8 cellular contexts compared by ENCODE assay signal in genomic region chr6:53322188-53323029, GRCh38. TPM values are rescaled to one million over a fixed set of nuclear protein-coding genes. Genes with fewer than 3 reads are reported as not detected.
A peak's percentile ranks its signal among the peaks of the same experiment; 100 is the strongest.
DNase-seq lines count a peak whose midpoint lies in the region; ATAC-seq and TF ChIP-seq lines count a peak whose summit lies in the region.
"Had no signal": no experiment of that assay in that cellular context is flagged by ENCODE, and none has a peak within 500 bp of the region (broad histone marks: within the 10 kb centered on the region; RNA-seq: fewer than 3 reads in every experiment).

No MANE protein-coding gene starts in this region.

- peaks cover 78% of the 10 kb centered on the region for H4K20me1 ChIP-seq in GM23338 (replicated peaks; ENCODE audit: insufficient read depth)

- H3K27ac Mint-ChIP-seq in GM23338, result peak overlapping the region; percentile 76
- peak overlapping the region; percentile 19 to 47 for H3K27ac Mint-ChIP-seq in effector memory CD8-positive, alpha-beta T cell
- no peak overlapping the region for H3K27ac Mint-ChIP-seq in Caco-2 (ENCODE audit: unreplicated experiment)

- no peak overlapping the region for H2AFZ ChIP-seq in GM23338

- peaks cover 35% of the 10 kb centered on the region for H3K4me1 Mint-ChIP-seq in GM23338
- H3K4me1 Mint-ChIP-seq in effector memory CD8-positive, alpha-beta T cell (ENCODE audit: low read depth in 2 of 2), result peaks cover 45 to 66% of the 10 kb centered on the region in 2 donors
- H3K4me1 Mint-ChIP-seq in Caco-2 (ENCODE audit: low read depth, unreplicated experiment), result peaks cover 20% of the 10 kb centered on the region

- no peak overlapping the region; the same call in 1 of the 2 replicates for H3K4me2 ChIP-seq in GM23338

- H3K4me3 ChIP-seq in GM23338 (no peak overlapping the region), prostate gland (no peak overlapping the region), Caco-2 (ENCODE audit: low read depth, low read length) (no peak overlapping the region)
- H3K4me3 ChIP-seq: body of pancreas had no signal

- H3K27ac ChIP-seq in GM23338 (ENCODE audit: low read depth) (no peak overlapping the region), prostate gland (peak overlapping the region; percentile 37 to 62)
- H3K27ac ChIP-seq: body of pancreas had no signal

- H3K36me3 ChIP-seq in GM23338 (ENCODE audit: insufficient read depth) (no peaks in the 10 kb centered on the region), prostate gland (no peaks in the 10 kb centered on the region), Caco-2 (ENCODE audit: control insufficient read depth, insufficient read depth, low read length) (no peaks in the 10 kb centered on the region)

- CTCF ChIA-PET in Caco-2 (lab: Charles Lee), result interaction anchor here (0.7 kb wide), 1 partner anchor 37 kb away, joined by 3 read pairs; no protein-coding TSS in a partner anchor

- no peaks in the 10 kb centered on the region for H3K27me3 Mint-ChIP-seq in GM23338 (ENCODE audit: insufficient read depth, low read depth, poor library complexity)
- no peaks in the 10 kb centered on the region for H3K27me3 Mint-ChIP-seq in effector memory CD8-positive, alpha-beta T cell
- H3K27me3 Mint-ChIP-seq in Caco-2 (ENCODE audit: insufficient read depth, unreplicated experiment), result no peaks in the 10 kb centered on the region

- H3K4me1 ChIP-seq in GM23338 (ENCODE audit: insufficient read depth) (peaks cover 19% of the 10 kb centered on the region), prostate gland (replicated peaks) (peaks cover 16% of the 10 kb centered on the region), Caco-2 (peaks cover 18% of the 10 kb centered on the region)

- H3F3A ChIP-seq in GM23338 (replicated peaks; ENCODE audit: low read depth), result no peaks in the 10 kb centered on the region

- TF ChIP-seq POLR2A in prostate gland (IDR thresholded peaks at IDR 0.05), result no peak

- peaks cover 100% of the 10 kb centered on the region for H3K79me2 ChIP-seq in GM23338 (replicated peaks; ENCODE audit: insufficient read depth)

- no peaks in the 10 kb centered on the region for H3K36me3 Mint-ChIP-seq in GM23338 (ENCODE audit: low read depth)
- H3K36me3 Mint-ChIP-seq in effector memory CD8-positive, alpha-beta T cell (ENCODE audit: insufficient read depth), result peaks cover 68% of the 10 kb centered on the region
- no peaks in the 10 kb centered on the region for H3K36me3 Mint-ChIP-seq in Caco-2 (ENCODE audit: insufficient read depth, unreplicated experiment)

- no peaks in the 10 kb centered on the region for H3K9me3 ChIP-seq in prostate gland
- H3K9me3 ChIP-seq in Caco-2, result no peaks in the 10 kb centered on the region
- H3K9me3 ChIP-seq: body of pancreas had no signal

- WGBS in prostate gland, result 54% methylated on average over 8 of the region's 8 CpGs

- TF ChIP-seq CTCF in GM23338 (conservative IDR thresholded peaks at IDR 0.05; ENCODE audit: low read depth in 2 of 2) (no peak), prostate gland (IDR thresholded peaks at IDR 0.05) (no peak), Caco-2 (IDR thresholded peaks at IDR 0.05; ENCODE audit: insufficient read depth in 1 of 2, low read depth in 1 of 2, low read length in 1 of 2, severe bottlenecking in 1 of 2, unreplicated experiment in 1 of 2) (no peak)

- no peak for ATAC-seq in GM23338
- no peak for ATAC-seq in effector memory CD8-positive, alpha-beta T cell (replicated peaks)
- ATAC-seq: body of pancreas had no signal

- BruUV-seq in Caco-2 (replicated peaks; lab: Mats Ljungman, UMichigan), result no TSS peak

- DNase-seq in GM23338 (ENCODE audit: low spot score) (no peak), OCI-M1 (lab: John Stamatoyannopoulos, UW) (peak; percentile 53), prostate gland (ENCODE audit: low spot score) (no peak), Caco-2 (no peak), T-helper 9 cell (no peak), AG20443 (ENCODE audit: low spot score) (no peak)
- DNase-seq in effector memory CD8-positive, alpha-beta T cell, result no peak
- DNase-seq: body of pancreas had no signal

- POLR2A ChIA-PET in Caco-2 (lab: Charles Lee), result interaction anchor here (0.9 kb wide), 1 partner anchor 37 kb away, joined by 3 read pairs; no protein-coding TSS in a partner anchor

- H3K9me3 Mint-ChIP-seq in GM23338, result no peaks in the 10 kb centered on the region
- H3K9me3 Mint-ChIP-seq in effector memory CD8-positive, alpha-beta T cell, result no peaks in the 10 kb centered on the region
- no peaks in the 10 kb centered on the region for H3K9me3 Mint-ChIP-seq in Caco-2 (ENCODE audit: unreplicated experiment)

- H3K27me3 ChIP-seq in GM23338 (ENCODE audit: insufficient read depth), result no peaks in the 10 kb centered on the region
- H3K27me3 ChIP-seq in prostate gland (replicated peaks; ENCODE audit: insufficient read depth), result no peaks in the 10 kb centered on the region
- no peaks in the 10 kb centered on the region for H3K27me3 ChIP-seq in Caco-2 (replicated peaks; ENCODE audit: control insufficient read depth, insufficient read depth, low read length)
- H3K27me3 ChIP-seq: body of pancreas had no signal

- H3K9me2 ChIP-seq in GM23338 (ENCODE audit: insufficient read depth), result no peaks in the 10 kb centered on the region

- intact Hi-C loops in prostate gland (cut with DNase I), result no loop called here
- intact Hi-C loops in Caco-2 (cut with micrococcal nuclease; ENCODE audit: unreplicated experiment), result no loop called here

- H3K4me3 Mint-ChIP-seq in GM23338, result no peak overlapping the region
- no peak overlapping the region for H3K4me3 Mint-ChIP-seq in effector memory CD8-positive, alpha-beta T cell
- no peak overlapping the region for H3K4me3 Mint-ChIP-seq in Caco-2 (ENCODE audit: unreplicated experiment)

TF ChIP-seq in GM23338, 12 proteins besides CTCF, POLR2A, EP300 and RAD21 (continues in another document):
- TF ChIP-seq STAT1 (IDR thresholded peaks at IDR 0.05; ENCODE audit: unreplicated experiment) (no peak), EZH2phosphoT487 (IDR thresholded peaks at IDR 0.05; ENCODE audit: unreplicated experiment) (no peak), REST (IDR thresholded peaks at IDR 0.05; ENCODE audit: unreplicated experiment) (no peak), ZNF331 (CRISPR knock-in tag; IDR thresholded peaks at IDR 0.05; ENCODE audit: low read depth) (no peak), NANOG (IDR thresholded peaks at IDR 0.05; ENCODE audit: borderline replicate concordance) (no peak)

RNA-seq across cellular contexts. Expression of gene ELOVL5, which starts 26.3 kb away (rescaled TPM):
- total RNA-seq in GM23338 (2014; rRNA removed; shearing (Covaris generic)), result 169 and 180 TPM in 2 replicates
- polyA plus RNA-seq in GM23338 (2016; fragmentation: Nextera tagmentation; extraction: Ambion mirVana), result 66.9 and 83.3 TPM in 2 replicates
- total RNA-seq in prostate gland (100 to 1,000 TPM; 193 to 353 TPM), Caco-2 (2022) (70.4 and 75.6 TPM in 2 replicates)
